ENCODE assay signal across 21 cellular contexts in the genomic region with DNA sequence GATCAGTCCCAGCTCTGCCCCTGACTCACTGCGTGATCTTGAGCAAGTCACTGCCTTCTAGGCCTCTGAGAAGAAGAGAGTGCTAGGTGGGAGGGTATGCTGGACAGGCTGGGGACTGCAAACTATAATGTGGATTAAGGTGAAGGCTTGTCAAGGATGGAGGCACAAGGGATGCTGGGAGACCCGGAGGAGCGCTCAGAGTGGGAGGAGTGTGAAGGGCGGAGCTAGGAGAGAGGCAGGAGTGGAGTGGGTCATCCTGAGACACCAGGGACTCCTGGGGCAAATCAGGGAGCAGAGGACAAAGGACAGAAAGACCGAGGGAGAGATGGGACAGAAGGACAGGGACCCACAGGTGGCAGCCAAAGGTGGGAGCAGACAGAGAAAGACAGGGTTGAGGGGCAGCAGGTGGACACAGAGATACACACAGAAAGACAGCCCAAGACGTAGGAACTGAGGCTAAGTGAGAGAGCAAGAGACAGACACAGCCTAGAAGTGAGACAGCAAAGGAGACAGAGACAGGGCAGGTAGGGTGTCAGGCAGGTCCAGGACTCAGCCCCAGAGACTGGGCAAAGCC.
"Had no signal": no experiment of that assay in that cellular context is flagged by ENCODE, and none has a peak within 500 bp of the region (broad histone marks: within the 10 kb centered on the region; RNA-seq: fewer than 3 reads in every experiment).

No MANE protein-coding gene starts in this region.

- H3K27ac Mint-ChIP-seq: activated CD8-positive, alpha-beta memory T cell treated with anti-CD3 and anti-CD28 coated beads, Interleukin-2, amount 10 ng/mL, durations not matched to agents 7 days and 5 days; activated T-helper 2 cell treated with anti-CD3 and anti-CD28 coated beads, Interferon-gamma antibody, Interleukin-2, Interleukin-4, amounts not matched to agents 10 μg/mL and 5 μg/mL and 100 μg/mL, durations not matched to agents 14 hours and 24 hours and 36 hours; memory B cell; nephron; stimulated activated naive CD8-positive, alpha-beta T cell treated with anti-CD3 and anti-CD28 coated beads, Interleukin-15, Interleukin-2, amounts not matched to agents 100 ng/mL and 50 ng/mL, for 24 hours had no signal

- H3K27ac ChIP-seq: adrenal gland, psoas muscle, right lobe of liver, suprapubic skin had no signal

- H3K36me3 Mint-ChIP-seq: activated CD8-positive, alpha-beta memory T cell treated with anti-CD3 and anti-CD28 coated beads, Interleukin-2, amount 10 ng/mL, durations not matched to agents 7 days and 5 days; memory B cell had no signal

- H3K4me3 ChIP-seq: adrenal gland, psoas muscle, right lobe of liver, smooth muscle cell, suprapubic skin had no signal

- H3K4me1 Mint-ChIP-seq: activated CD8-positive, alpha-beta memory T cell treated with anti-CD3 and anti-CD28 coated beads, Interleukin-2, amount 10 ng/mL, durations not matched to agents 7 days and 5 days; memory B cell had no signal

- H3K36me3 ChIP-seq: adrenal gland, right lobe of liver, suprapubic skin had no signal

- H3K9me3 ChIP-seq: adrenal gland, gastroesophageal sphincter, psoas muscle, right lobe of liver, suprapubic skin had no signal

- H3K4me1 ChIP-seq: adrenal gland, psoas muscle, right lobe of liver, suprapubic skin had no signal

- H3K4me2 ChIP-seq: smooth muscle cell had no signal

- H3K4me3 Mint-ChIP-seq: activated CD8-positive, alpha-beta memory T cell treated with anti-CD3 and anti-CD28 coated beads, Interleukin-2, amount 10 ng/mL, durations not matched to agents 7 days and 5 days; memory B cell; nephron; stimulated activated naive CD8-positive, alpha-beta T cell treated with anti-CD3 and anti-CD28 coated beads, Interleukin-15, Interleukin-2, amounts not matched to agents 100 ng/mL and 50 ng/mL, for 24 hours had no signal

- H3K9me3 Mint-ChIP-seq: activated T-helper 2 cell treated with anti-CD3 and anti-CD28 coated beads, Interferon-gamma antibody, Interleukin-2, Interleukin-4, amounts not matched to agents 10 μg/mL and 5 μg/mL and 100 μg/mL, durations not matched to agents 14 hours and 24 hours and 36 hours; memory B cell; nephron; stimulated activated naive CD8-positive, alpha-beta T cell treated with anti-CD3 and anti-CD28 coated beads, Interleukin-15, Interleukin-2, amounts not matched to agents 100 ng/mL and 50 ng/mL, for 24 hours had no signal

- DNase-seq: activated CD4-positive, alpha-beta T cell treated with anti-CD3 and anti-CD28 coated beads for 1 hour; activated CD4-positive, alpha-beta T cell treated with anti-CD3 and anti-CD28 coated beads, Interleukin-2, amount 50 U/mL, for 48 hours; activated CD8-positive, alpha-beta memory T cell treated with anti-CD3 and anti-CD28 coated beads, Interleukin-2, amount 10 ng/mL, durations not matched to agents 7 days and 5 days; activated naive CD4-positive, alpha-beta T cell treated with anti-CD3 and anti-CD28 coated beads, Interleukin-2, amount 50 U/mL, for 16 hours; activated T-cell treated with anti-CD3 and anti-CD28 coated beads, Interleukin-2, amount 50 U/mL, for 1 hour; adrenal gland; erythroblast; kidney glomerular epithelial cell; left ventricle myocardium superior; psoas muscle; right lobe of liver; stimulated activated CD4-positive, alpha-beta T cell treated with anti-CD3 and anti-CD28 coated beads, Interleukin-4, amount 100 ng/mL, for 4 hours; stimulated activated CD8-positive, alpha-beta memory T cell treated with anti-CD3 and anti-CD28 coated beads, Interleukin-4, amount 100 ng/mL, for 48 hours; trophoblast cell had no signal

- H3K27me3 ChIP-seq: gastroesophageal sphincter, right lobe of liver had no signal

- ATAC-seq: activated CD8-positive, alpha-beta memory T cell treated with anti-CD3 and anti-CD28 coated beads, Interleukin-2, amount 10 ng/mL, durations not matched to agents 7 days and 5 days; gastroesophageal sphincter; left ventricle myocardium superior; psoas muscle had no signal
